Comparison of ENCODE assay signal across 27 cellular contexts in genomic region chr14:35370969-35371368, GRCh38.
"Had no signal": no experiment of that assay in that cellular context is flagged by ENCODE, and none has a peak within 500 bp of the region (broad histone marks: within the 10 kb centered on the region; RNA-seq: fewer than 3 reads in every experiment).

No MANE protein-coding gene starts in this region.

- ATAC-seq: activated CD8-positive, alpha-beta memory T cell treated with anti-CD3 and anti-CD28 coated beads, Interleukin-2, amount 10 ng/mL, durations not matched to agents 7 days and 5 days; activated T-cell treated with anti-CD3 and anti-CD28 coated beads, Interleukin-2, amount 50 U/mL, for 4 hours; activated T-helper 17 cell treated with anti-CD3 and anti-CD28 coated beads, Interleukin-2, amount 50 U/mL, for 72 hours; T-helper 17 cell had no signal

- H3K9me3 Mint-ChIP-seq: activated CD4-positive, alpha-beta T cell treated with anti-CD3 and anti-CD28 coated beads, Interleukin-2, amount 10 ng/mL, durations not matched to agents 24 days and 14 days had no signal

- H3K27me3 ChIP-seq: adrenal gland had no signal

- H3K27me3 Mint-ChIP-seq: activated B cell treated with CpG ODN at 0.5 μM for 24 hours; activated CD4-positive, alpha-beta T cell treated with anti-CD3 and anti-CD28 coated beads, Interleukin-2, amount 10 ng/mL, durations not matched to agents 24 days and 14 days; activated CD8-positive, alpha-beta memory T cell treated with anti-CD3 and anti-CD28 coated beads, Interleukin-2, amount 10 ng/mL, durations not matched to agents 7 days and 5 days; activated naive CD8-positive, alpha-beta T cell; activated T-helper 17 cell treated with anti-CD3 and anti-CD28 coated beads, Interleukin-2, amount 50 U/mL, for 72 hours; T-helper 17 cell had no signal

- H3K27ac Mint-ChIP-seq: activated B cell treated with CpG ODN at 0.5 μM for 24 hours; activated CD4-positive, alpha-beta T cell treated with anti-CD3 and anti-CD28 coated beads, Interleukin-2, amount 10 ng/mL, durations not matched to agents 24 days and 14 days; activated CD8-positive, alpha-beta memory T cell treated with anti-CD3 and anti-CD28 coated beads, Interleukin-2, amount 10 ng/mL, durations not matched to agents 7 days and 5 days; activated naive CD4-positive, alpha-beta T cell treated with anti-CD3 and anti-CD28 coated beads for 36 hours; activated naive CD8-positive, alpha-beta T cell; activated T-helper 17 cell treated with anti-CD3 and anti-CD28 coated beads, Interleukin-2, amount 50 U/mL, for 72 hours; T-helper 17 cell had no signal

- H3K4me1 Mint-ChIP-seq: T-helper 17 cell had no signal

- H3K4me3 ChIP-seq: adrenal gland had no signal

- H3K4me3 Mint-ChIP-seq: activated B cell treated with CpG ODN at 0.5 μM for 24 hours; activated CD4-positive, alpha-beta T cell treated with anti-CD3 and anti-CD28 coated beads, Interleukin-2, amount 10 ng/mL, durations not matched to agents 24 days and 14 days; activated CD8-positive, alpha-beta memory T cell treated with anti-CD3 and anti-CD28 coated beads, Interleukin-2, amount 10 ng/mL, durations not matched to agents 7 days and 5 days; activated naive CD4-positive, alpha-beta T cell treated with anti-CD3 and anti-CD28 coated beads for 36 hours; activated naive CD8-positive, alpha-beta T cell; activated T-cell treated with anti-CD3 and anti-CD28 coated beads, Interleukin-2, amount 50 U/mL, for 4 hours; activated T-helper 17 cell treated with anti-CD3 and anti-CD28 coated beads, Interleukin-2, amount 50 U/mL, for 72 hours; T-helper 17 cell had no signal

- H3K9me3 ChIP-seq: adrenal gland had no signal

- DNase-seq: activated B cell treated with CpG ODN at 0.5 μM for 24 hours; activated CD4-positive, alpha-beta T cell treated with anti-CD3 and anti-CD28 coated beads for 1 hour; activated CD4-positive, alpha-beta T cell treated with anti-CD3 and anti-CD28 coated beads, Interleukin-2, amount 10 ng/mL, durations not matched to agents 24 days and 14 days; activated CD4-positive, alpha-beta T cell treated with anti-CD3 and anti-CD28 coated beads, Interleukin-2, amount 50 U/mL, for 48 hours; activated CD8-positive, alpha-beta memory T cell treated with anti-CD3 and anti-CD28 coated beads, Interleukin-2, amount 10 ng/mL, durations not matched to agents 7 days and 5 days; activated gamma-delta T cell; activated naive CD4-positive, alpha-beta T cell treated with anti-CD3 and anti-CD28 coated beads for 36 hours; activated T-cell treated with anti-CD3 and anti-CD28 coated beads, Interleukin-2, amount 50 U/mL, for 4 hours; adrenal gland; anterior cingulate cortex; cerebellar nuclear complex; Karpas-422; MM.1S; NCI-H1105; NCI-H1436; NCI-H1694 treated with DMSO at 0.1 percent for 48 hours; NCI-H2029 treated with DMSO at 0.1 percent for 48 hours; NCI-H345; NCI-H510A; NCI-H69; NK-92 treated with Interleukin-12 subunit alpha and Interleukin-12 subunit beta, amount 100 ng/mL, for 24 hours; OCI-M1; SIG-M5; T-helper 17 cell; T-helper 9 cell had no signal

- H3K36me3 ChIP-seq: adrenal gland had no signal

- H3K27ac ChIP-seq: adrenal gland had no signal
